In genomic region chr1:174023438-174023837, GRCh38 we compare ENCODE assay signal across 9 cellular contexts. TPM values are rescaled to one million over a fixed set of nuclear protein-coding genes. Genes with fewer than 3 reads are reported as not detected.
DNase-seq lines count a peak whose midpoint lies in the region; ATAC-seq, FAIRE-seq and TF ChIP-seq lines count a peak whose summit lies in the region.
"Had no signal": no experiment of that assay in that cellular context is flagged by ENCODE, and none has a peak within 500 bp of the region (broad histone marks: within the 10 kb centered on the region; RNA-seq: fewer than 3 reads in every experiment).

No MANE protein-coding gene starts in this region.

- no peak for TF ChIP-seq CTCF in A549 (IDR thresholded peaks at IDR 0.05)
- TF ChIP-seq CTCF in H9 (conservative IDR thresholded peaks at IDR 0.05), result no peak
- no peak for TF ChIP-seq CTCF in endothelial cell of umbilical vein (IDR thresholded peaks at IDR 0.05; ENCODE audit: extremely low read depth in 1 of 2, insufficient read depth in 1 of 2, low read depth in 1 of 2, low read length in 2 of 2)
- TF ChIP-seq CTCF in nephron (IDR thresholded peaks at IDR 0.05; ENCODE audit: unreplicated experiment in 3 of 3), result no peak

- ATAC-seq in A549 (peak; percentile 23 to 55; a peak in 4 of 6 replicates), GM19324 (IDR thresholded peaks at IDR 0.05; ENCODE audit: low FRiP score, unreplicated experiment) (no peak)

- no peak overlapping the region for H2AFZ ChIP-seq in H9 (ENCODE audit: low read length)
- H2AFZ ChIP-seq in endothelial cell of umbilical vein (ENCODE audit: low read depth, low read length), result peak overlapping the region; percentile 78

- H3K23me2 ChIP-seq in H9 (ENCODE audit: insufficient read length, low read depth, low read length, poor library complexity, severe bottlenecking), result peaks cover 16% of the 10 kb centered on the region

- H4K20me1 ChIP-seq in H9 (ENCODE audit: control insufficient read depth, insufficient read depth, insufficient read length), result no peaks in the 10 kb centered on the region
- peaks cover 6% of the 10 kb centered on the region for H4K20me1 ChIP-seq in endothelial cell of umbilical vein (replicated peaks; ENCODE audit: control insufficient read depth, extremely low read depth, insufficient read depth, low read length)

- no peak for TF ChIP-seq RAD21 in A549 (conservative IDR thresholded peaks at IDR 0.05 in 1 of 2, IDR thresholded peaks at IDR 0.05 in 1 of 2)

- H3K23ac ChIP-seq in H9 (ENCODE audit: insufficient read length, low read depth, low read length), result no peak overlapping the region

- peak overlapping the region; percentile 62 for H3T11ph ChIP-seq in H9 (ENCODE audit: low read length)

- H3K9ac ChIP-seq in H9 (ENCODE audit: extremely low read depth, insufficient read length, low read length), result no peak overlapping the region
- H3K9ac ChIP-seq in SK-N-MC (ENCODE audit: insufficient read length), result peak overlapping the region; percentile 22
- no peak overlapping the region for H3K9ac ChIP-seq in endothelial cell of umbilical vein (replicated peaks; ENCODE audit: extremely low read depth, insufficient read depth, low read length)

- peak overlapping the region; percentile 89 to 99 for H3K27ac ChIP-seq in A549
- H3K27ac ChIP-seq in H9 (ENCODE audit: insufficient read length, low read depth, low read length), result no peak overlapping the region
- H3K27ac ChIP-seq in SK-N-MC, result 0 out of 2 replicates have a peak overlapping the region, but pooled peaks have one; percentile 15
- H3K27ac ChIP-seq in endothelial cell of umbilical vein (ENCODE audit: insufficient read depth, low read depth, low read length), result no peak overlapping the region

- H3K9me3 Mint-ChIP-seq in H9 (no peaks in the 10 kb centered on the region; a peak in 2 of 5 replicates), nephron (no peaks in the 10 kb centered on the region)

- H3K4me3 ChIP-seq in A549 (no peak overlapping the region), SK-N-MC (no peak overlapping the region), endothelial cell of umbilical vein (replicated peaks in 1 of 3; ENCODE audit: insufficient read depth in 1 of 3, low read depth in 1 of 3, low read length in 3 of 3) (no peak overlapping the region)

- no peak overlapping the region for H2BK120ac ChIP-seq in H9 (ENCODE audit: low read depth, low read length, poor library complexity, severe bottlenecking)

- BruUV-seq in endothelial cell of umbilical vein (replicated peaks; lab: Mats Ljungman, UMichigan), result no TSS peak

- POLR2A ChIA-PET in A549 (lab: Yijun Ruan, JAX) (interaction anchor here (1.0 to 2.3 kb wide), 3 partner anchors 13 to 155 kb away, joined by 3 to 24 read pairs (median 7); partner anchors contain the start of genes GAS5 and ZBTB37), endothelial cell of umbilical vein (lab: Charles Lee) (no interaction called here)

- H3K36me3 ChIP-seq in SK-N-MC (ENCODE audit: insufficient read depth, low read length) (no peaks in the 10 kb centered on the region; the same call in 1 of the 2 replicates), endothelial cell of umbilical vein (ENCODE audit: control insufficient read depth in 2 of 2, extremely low read depth in 1 of 2, insufficient read depth in 2 of 2, low read length in 2 of 2) (no peaks in the 10 kb centered on the region)

- no peak overlapping the region for H4K91ac ChIP-seq in H9 (ENCODE audit: insufficient read length, low read depth, low read length)

- H3K79me2 ChIP-seq in H9 (ENCODE audit: insufficient read depth, low read length), result peaks cover 7% of the 10 kb centered on the region; the same call in 1 of the 2 replicates
- H3K79me2 ChIP-seq in endothelial cell of umbilical vein (ENCODE audit: control insufficient read depth, insufficient read depth, low read length), result peaks cover 37% of the 10 kb centered on the region

- H2BK20ac ChIP-seq in H9 (ENCODE audit: low read depth, low read length, poor library complexity, severe bottlenecking), result no peak overlapping the region

- no peak overlapping the region for H2BK15ac ChIP-seq in H9 (ENCODE audit: low read depth, low read length)

- peak overlapping the region; percentile 87 for H3K4me2 ChIP-seq in A549
- peak overlapping the region; percentile 18 for H3K4me2 ChIP-seq in H9 (ENCODE audit: insufficient read depth, insufficient read length, low read length)
- H3K4me2 ChIP-seq in endothelial cell of umbilical vein (ENCODE audit: insufficient read depth, low read length), result peak overlapping the region; percentile 90

- H3K9me3 ChIP-seq in A549 (no peaks in the 10 kb centered on the region), H9 (ENCODE audit: control insufficient read depth, low read depth, low read length) (no peaks in the 10 kb centered on the region), SK-N-MC (ENCODE audit: low read depth, low read length) (no peaks in the 10 kb centered on the region), endothelial cell of umbilical vein (replicated peaks; ENCODE audit: control insufficient read depth, insufficient read depth, low read length) (no peaks in the 10 kb centered on the region)

- H3K14ac ChIP-seq in H9 (ENCODE audit: insufficient read depth, low read length), result no peak overlapping the region; the same call in 1 of the 2 replicates

- H3K4me1 Mint-ChIP-seq in H9 (peaks cover 34% of the 10 kb centered on the region in 2 experiments), nephron (peaks cover 38% of the 10 kb centered on the region)

- H4K8ac ChIP-seq in H9 (replicated peaks; ENCODE audit: insufficient read length, low read depth, low read length), result no peak overlapping the region

- H3K27me3 ChIP-seq in H9 (ENCODE audit: insufficient read depth, low read length) (peaks cover under 1% of the 10 kb centered on the region; the same call in 1 of the 2 replicates), endothelial cell of umbilical vein (ENCODE audit: control insufficient read depth in 2 of 2, insufficient read depth in 2 of 2, low read length in 2 of 2) (no peaks in the 10 kb centered on the region)

- H3K18ac ChIP-seq in H9 (ENCODE audit: insufficient read length, low read depth, low read length), result no peak overlapping the region

- peaks cover 14% of the 10 kb centered on the region for H3K27me3 Mint-ChIP-seq in H9 (ENCODE audit: low read depth)
- peaks cover 4% of the 10 kb centered on the region for H3K27me3 Mint-ChIP-seq in nephron (ENCODE audit: low read depth)

- H3K56ac ChIP-seq in H9 (ENCODE audit: insufficient read length, low read depth, low read length), result no peak overlapping the region

- TF ChIP-seq EP300 in A549 (IDR thresholded peaks at IDR 0.05), result no peak

- CTCF ChIA-PET in A549 (lab: Yijun Ruan, JAX), result interaction anchor here (1.5 to 1.6 kb wide), 2 partner anchors 12 to 18 kb away, joined by 4 read pairs; no protein-coding TSS in a partner anchor
- CTCF ChIA-PET in endothelial cell of umbilical vein (lab: Charles Lee), result no interaction called here

- intact Hi-C loops in endothelial cell of umbilical vein (cut with micrococcal nuclease), result loop anchor here (5.0 to 10.0 kb wide), 3 partner anchors 309 to 1116 kb away; partner anchors contain the start of genes KLHL20 and PRDX6

- H3K4me1 ChIP-seq in A549, result peaks cover 33% of the 10 kb centered on the region
- H3K4me1 ChIP-seq in H9 (ENCODE audit: insufficient read depth, low read length), result no peaks in the 10 kb centered on the region; the same call in 1 of the 2 replicates
- H3K4me1 ChIP-seq in endothelial cell of umbilical vein (ENCODE audit: control insufficient read depth, extremely low read depth, insufficient read depth, low read length), result peaks cover 22% of the 10 kb centered on the region

- H3K27ac Mint-ChIP-seq in H9, result peak overlapping the region in 2 of 3 experiments; percentile 34 to 98; a peak in 3 of 7 replicates
- peak overlapping the region; percentile 96 to 98 (median 97) for H3K27ac Mint-ChIP-seq in nephron

- H3K4ac ChIP-seq in H9 (ENCODE audit: low read depth, low read length), result no peak overlapping the region

- peaks cover 0 to 4% (median 4%) of the 10 kb centered on the region in 3 experiments; a peak in 3 of 7 replicates for H3K36me3 Mint-ChIP-seq in H9 (ENCODE audit: insufficient read depth in 1 of 3, low read depth in 3 of 3)
- H3K36me3 Mint-ChIP-seq in nephron (ENCODE audit: low read depth), result peaks cover 6% of the 10 kb centered on the region

- no peaks in the 10 kb centered on the region for H3K9me1 ChIP-seq in endothelial cell of umbilical vein (replicated peaks; ENCODE audit: control insufficient read depth, extremely low read depth, insufficient read depth, low read length)

- DNase-seq in A549 (ENCODE audit: low read depth in 1 of 2, low spot score in 1 of 2), result peak; percentile 34 to 81
- DNase-seq in H9, result peak; percentile 55
- DNase-seq in SK-N-MC (ENCODE audit: low read depth, low spot score), result no peak
- DNase-seq in endothelial cell of umbilical vein (ENCODE audit: low read depth, low spot score), result peak; percentile 64
- no peak for DNase-seq in NCI-H187 (lab: John Stamatoyannopoulos, UW)
- DNase-seq in activated effector memory CD4-positive, alpha-beta T cell treated with Interleukin-2 at 50 U/mL for 16 hours, result no peak

- H4K5ac ChIP-seq in H9 (ENCODE audit: insufficient read length, low read depth, low read length), result no peak overlapping the region

- H3K4me3 Mint-ChIP-seq in H9 (peak overlapping the region in 1 of 2 experiments; percentile 93; a peak in 3 of 5 replicates), nephron (peak overlapping the region; percentile 96 to 97 (median 96))

- WGBS in A549 (ENCODE audit: missing lambda C conversion rate), result 20% methylated on average over 3 of the region's 3 CpGs
- WGBS in H9 (ENCODE audit: extremely low coverage, insufficient read length, low lambda C conversion rate), result no CpG with 5 or more reads among the region's 3 CpGs

- H2BK12ac ChIP-seq in H9 (ENCODE audit: insufficient read length, low read depth, low read length), result no peak overlapping the region

- no peak overlapping the region for H2BK5ac ChIP-seq in H9 (ENCODE audit: insufficient read length, low read length)

- TF ChIP-seq POLR2A in A549 (IDR thresholded peaks at IDR 0.05; ENCODE audit: low read length) (no peak), endothelial cell of umbilical vein (IDR thresholded peaks at IDR 0.05; ENCODE audit: low read depth, low read length) (no peak)

- no peaks in the 10 kb centered on the region for H3K79me1 ChIP-seq in H9 (ENCODE audit: insufficient read depth, low read depth, low read length, poor library complexity, severe bottlenecking)

- dilution Hi-C loops in endothelial cell of umbilical vein (cut with MboI; ENCODE audit: extremely low pct_ligation_motif_present, low sequenced_read_pairs), result no loop called here

- H2AK5ac ChIP-seq in H9 (ENCODE audit: insufficient read length, low read length), result no peak overlapping the region

- FAIRE-seq in A549 (lab: Jason Lieb, UNC) (no peak), endothelial cell of umbilical vein (lab: Jason Lieb, UNC) (no peak)
- FAIRE-seq: endometrium had no signal

RNA-seq across cellular contexts. Expression of gene RC3H1, which starts 1.3 kb away (rescaled TPM):
- polyA plus RNA-seq in A549 (2011; rRNA removed) (12.7 and 17.3 TPM in 2 replicates), A549 (2017; fragmentation: RNase III; extraction: RNeasy Plus Mini Kit Qiagen cat#74134 plus additional on column Dnase treatment) (4.0 TPM in 3 replicates), endothelial cell of umbilical vein (7.0 and 7.9 TPM in 2 replicates)
- 2.3 and 2.7 TPM in 2 replicates for polyA plus RNA-seq in A549 (2012; cell fraction: cytosol; rRNA removed)
- 1.6 and 2.1 TPM in 2 replicates for polyA plus RNA-seq in A549 (2012; cell fraction: nucleus; rRNA removed)
- 41.0 and 49.1 TPM in 2 replicates for polyA minus RNA-seq in A549 (2011; rRNA and poly(A)+ RNA removed)
- total RNA-seq in H9 (2021) (33.3 and 36.1 TPM in 2 replicates), endothelial cell of umbilical vein (30.0 and 41.4 TPM in 2 replicates)
- polyA plus RNA-seq in endothelial cell of umbilical vein (2011; cell fraction: cytosol; rRNA removed), result 6.6 and 7.5 TPM in 2 replicates
- polyA plus RNA-seq in endothelial cell of umbilical vein (2011; cell fraction: nucleus; rRNA removed), result 20.5 and 24.2 TPM in 2 replicates
- polyA plus RNA-seq in endothelial cell of umbilical vein (2012), result 2.9 and 5.0 TPM in 2 replicates
- polyA minus RNA-seq in endothelial cell of umbilical vein, result 78.9 and 80.7 TPM in 2 replicates
- 40.6 TPM for polyA minus RNA-seq in endothelial cell of umbilical vein (2011; cell fraction: cytosol; rRNA and poly(A)+ RNA removed)
- polyA minus RNA-seq in endothelial cell of umbilical vein (2011; cell fraction: nucleus; rRNA and poly(A)+ RNA removed), result 73.8 and 115 TPM in 2 replicates

Comparison
In these comparisons a context has a peak if more than half of its experiments do, and no peak if none do; other contexts are left out.
1. DNase-seq: peak in A549 (2 of 2), H9 (single experiment) and endothelial cell of umbilical vein (single experiment); none in SK-N-MC (single experiment), NCI-H187 (0 of 2) and activated effector memory CD4-positive, alpha-beta T cell treated with Interleukin-2 at 50 U/mL for 16 hours (single experiment).
2. H3K27ac ChIP-seq: peak in A549 (2 of 2) and SK-N-MC (single experiment); none in H9 (single experiment) and endothelial cell of umbilical vein (single experiment).
3. H3K4me2 ChIP-seq: peak in every context shown above with its lines; median percentile 90 in endothelial cell of umbilical vein; 87 in A549; 18 in H9.